13 cellular contexts compared by ENCODE assay signal in genomic region chr3:56302417-56302816, GRCh38.
DNase-seq lines count a peak whose midpoint lies in the region; ATAC-seq, FAIRE-seq and TF ChIP-seq lines count a peak whose summit lies in the region.
"Had no signal": no experiment of that assay in that cellular context is flagged by ENCODE, and none has a peak within 500 bp of the region (broad histone marks: within the 10 kb centered on the region; RNA-seq: fewer than 3 reads in every experiment).

No MANE protein-coding gene starts in this region.

- intact Hi-C loops in MCF 10A (cut with micrococcal nuclease): no loop called here
- intact Hi-C loops in breast epithelium (cut with DNase I; ENCODE audit: low total_unique reads): loop anchor here (5.0 kb wide), 1 partner anchor 590 kb away; no protein-coding TSS in a partner anchor
- intact Hi-C loops in OCI-LY7 (cut with micrococcal nuclease; ENCODE audit: unreplicated experiment): no loop called here

- no peaks in the 10 kb centered on the region for H4K20me1 ChIP-seq in OCI-LY7 (ENCODE audit: insufficient read depth, low read length)
- H4K20me1 ChIP-seq: BLaER1 treated with 17β-estradiol and CSF1 and Interleukin-3, amounts not matched to agents 10 nM and 100 nM had no signal

- H3K9me3 Mint-ChIP-seq in MCF 10A (ENCODE audit: unreplicated experiment): no peaks in the 10 kb centered on the region
- H3K9me3 Mint-ChIP-seq in natural killer cell treated with Interleukin-12 subunit alpha and Interleukin-12 subunit beta and Interleukin-15 and Interleukin-18, amount 100 ng/mL, for 72 hours: peaks cover 2% of the 10 kb centered on the region

- no peak overlapping the region for H3K27ac ChIP-seq in breast epithelium
- H3K27ac ChIP-seq in OCI-LY7 (ENCODE audit: low read depth, low read length, poor library complexity, severe bottlenecking): no peak overlapping the region
- H3K27ac ChIP-seq in small intestine (ENCODE audit: low read depth in 1 of 2, low read length in 1 of 2): no peak overlapping the region

- H3K79me2 ChIP-seq in OCI-LY7 (ENCODE audit: insufficient read depth, low read depth, low read length): no peaks in the 10 kb centered on the region

- H3K9me3 ChIP-seq in breast epithelium (no peaks in the 10 kb centered on the region), OCI-LY7 (ENCODE audit: low read length) (no peaks in the 10 kb centered on the region), small intestine (ENCODE audit: control insufficient read depth, low read depth) (no peaks in the 10 kb centered on the region)
- H3K9me3 ChIP-seq: BLaER1 treated with 17β-estradiol and CSF1 and Interleukin-3, amounts not matched to agents 10 nM and 100 nM had no signal

- no peak overlapping the region for H3K4me2 ChIP-seq in OCI-LY7 (ENCODE audit: low read length)

- peak overlapping the region; percentile 0; the same call in 1 of the 2 replicates for H2AFZ ChIP-seq in OCI-LY7 (ENCODE audit: low read length)

- no peaks in the 10 kb centered on the region for H3K27me3 ChIP-seq in breast epithelium
- H3K27me3 ChIP-seq in small intestine (ENCODE audit: control insufficient read depth in 2 of 2, insufficient read depth in 2 of 2, low read length in 2 of 2): no peaks in the 10 kb centered on the region
- H3K27me3 ChIP-seq: BLaER1 treated with 17β-estradiol and CSF1 and Interleukin-3, amounts not matched to agents 10 nM and 100 nM had no signal

- H3K36me3 ChIP-seq in breast epithelium (no peaks in the 10 kb centered on the region), OCI-LY7 (ENCODE audit: insufficient read depth, low read length) (no peaks in the 10 kb centered on the region), small intestine (ENCODE audit: control insufficient read depth in 2 of 2, insufficient read depth in 2 of 2, low read length in 2 of 2) (no peaks in the 10 kb centered on the region)
- H3K36me3 ChIP-seq: BLaER1 treated with 17β-estradiol and CSF1 and Interleukin-3, amounts not matched to agents 10 nM and 100 nM had no signal

- no peak for TF ChIP-seq POLR2A in breast epithelium (IDR thresholded peaks at IDR 0.05)

- no peaks in the 10 kb centered on the region for H3K4me1 Mint-ChIP-seq in MCF 10A (ENCODE audit: insufficient read depth, unreplicated experiment)
- no peaks in the 10 kb centered on the region for H3K4me1 Mint-ChIP-seq in natural killer cell treated with Interleukin-12 subunit alpha and Interleukin-12 subunit beta and Interleukin-15 and Interleukin-18, amount 100 ng/mL, for 72 hours (ENCODE audit: low read depth in 2 of 2)
- H3K4me1 Mint-ChIP-seq: T-cell had no signal

- H3K36me3 Mint-ChIP-seq in MCF 10A (ENCODE audit: insufficient read depth, unreplicated experiment): no peaks in the 10 kb centered on the region
- H3K36me3 Mint-ChIP-seq in natural killer cell treated with Interleukin-12 subunit alpha and Interleukin-12 subunit beta and Interleukin-15 and Interleukin-18, amount 100 ng/mL, for 72 hours: no peaks in the 10 kb centered on the region
- H3K36me3 Mint-ChIP-seq: T-cell had no signal

- H3K27me3 Mint-ChIP-seq in MCF 10A (ENCODE audit: insufficient read depth, unreplicated experiment): no peaks in the 10 kb centered on the region
- H3K27me3 Mint-ChIP-seq in natural killer cell treated with Interleukin-12 subunit alpha and Interleukin-12 subunit beta and Interleukin-15 and Interleukin-18, amount 100 ng/mL, for 72 hours: peaks cover 14 to 18% of the 10 kb centered on the region in 2 donors

- peak; percentile 39 for DNase-seq in MCF 10A (ENCODE audit: unreplicated experiment)
- no peak for DNase-seq in breast epithelium (ENCODE audit: low spot score in 2 of 2)
- peak; percentile 46 for DNase-seq in OCI-LY7 (ENCODE audit: low spot score)
- DNase-seq in fibroblast of pulmonary artery (ENCODE audit: low read depth): no peak
- no peak for DNase-seq in DMS153 (lab: John Stamatoyannopoulos, UW)
- DNase-seq in natural killer cell treated with Interleukin-12 subunit alpha and Interleukin-12 subunit beta and Interleukin-15 and Interleukin-18, amount 100 ng/mL, for 72 hours (ENCODE audit: low spot score): no peak
- no peak for DNase-seq in small intestine
- DNase-seq: amniotic stem cell; NCI-H524 treated with DMSO at 0.1 percent for 48 hours; stimulated activated CD4-positive, alpha-beta T cell treated with anti-CD3 and anti-CD28 coated beads, Interleukin-4, amount 100 ng/mL, for 4 hours; T-cell had no signal

- H3K4me1 ChIP-seq in breast epithelium: no peaks in the 10 kb centered on the region
- H3K4me1 ChIP-seq in OCI-LY7 (ENCODE audit: insufficient read depth, low read length, poor library complexity, severe bottlenecking): peaks cover 39% of the 10 kb centered on the region
- H3K4me1 ChIP-seq in small intestine (ENCODE audit: control insufficient read depth in 2 of 2, insufficient read depth in 1 of 2, low read depth in 1 of 2, low read length in 1 of 2): no peaks in the 10 kb centered on the region

- H3K4me3 ChIP-seq in breast epithelium (no peak overlapping the region), OCI-LY7 (ENCODE audit: low read depth, low read length, poor library complexity, severe bottlenecking) (no peak overlapping the region), fibroblast of pulmonary artery (replicated peaks; ENCODE audit: low read depth, low read length) (no peak overlapping the region), small intestine (ENCODE audit: low read depth in 1 of 2, low read length in 2 of 2) (no peak overlapping the region)
- H3K4me3 ChIP-seq: BLaER1 treated with 17β-estradiol and CSF1 and Interleukin-3, amounts not matched to agents 10 nM and 100 nM had no signal

- no peak for ATAC-seq in HG03457 (IDR thresholded peaks at IDR 0.05; ENCODE audit: unreplicated experiment)
- no peak for ATAC-seq in natural killer cell treated with Interleukin-12 subunit alpha and Interleukin-12 subunit beta and Interleukin-15 and Interleukin-18, amount 100 ng/mL, for 72 hours
- ATAC-seq: T-cell had no signal

- no peak overlapping the region for H3K27ac Mint-ChIP-seq in MCF 10A (ENCODE audit: low read depth, unreplicated experiment)
- no peak overlapping the region for H3K27ac Mint-ChIP-seq in natural killer cell treated with Interleukin-12 subunit alpha and Interleukin-12 subunit beta and Interleukin-15 and Interleukin-18, amount 100 ng/mL, for 72 hours
- H3K27ac Mint-ChIP-seq: T-cell had no signal

- 69 to 84% (median 78%) methylated on average over 2 of the region's 2 CpGs for WGBS in small intestine, 3 donors

- FAIRE-seq in small intestine (lab: Jason Lieb, UNC): no peak

- no peaks in the 10 kb centered on the region for H3K9me2 ChIP-seq in OCI-LY7 (ENCODE audit: insufficient read depth, low read length)

- CTCF ChIA-PET in MCF 10A (lab: Yijun Ruan, JAX): no interaction called here
- CTCF ChIA-PET in OCI-LY7 (lab: Charles Lee; ENCODE audit: unreplicated experiment): no interaction called here

- BruUV-seq in MCF 10A (replicated peaks; lab: Mats Ljungman, UMichigan) (no TSS peak), OCI-LY7 (replicated peaks; lab: Mats Ljungman, UMichigan) (no TSS peak)

- TF ChIP-seq CTCF in MCF 10A (IDR thresholded peaks at IDR 0.05; ENCODE audit: unreplicated experiment): peak; percentile 24
- no peak for TF ChIP-seq CTCF in breast epithelium (IDR thresholded peaks at IDR 0.05)
- peak; percentile 73 for TF ChIP-seq CTCF in OCI-LY7 (conservative IDR thresholded peaks at IDR 0.05; ENCODE audit: low read length)
- TF ChIP-seq CTCF in fibroblast of pulmonary artery (IDR thresholded peaks at IDR 0.05; ENCODE audit: low read length, missing control alignments): peak; percentile 43

- POLR2A ChIA-PET in MCF 10A (lab: Yijun Ruan, JAX): no interaction called here
- POLR2A ChIA-PET in OCI-LY7 (lab: Charles Lee): no interaction called here

- H3K4me3 Mint-ChIP-seq in MCF 10A (ENCODE audit: unreplicated experiment): no peak overlapping the region
- no peak overlapping the region for H3K4me3 Mint-ChIP-seq in natural killer cell treated with Interleukin-12 subunit alpha and Interleukin-12 subunit beta and Interleukin-15 and Interleukin-18, amount 100 ng/mL, for 72 hours
- H3K4me3 Mint-ChIP-seq: T-cell had no signal

Comparison
In these comparisons a context has a peak if more than half of its experiments do, and no peak if none do; other contexts are left out.
1. DNase-seq: peak in MCF 10A (single experiment) and OCI-LY7 (single experiment); none in breast epithelium (0 of 2), fibroblast of pulmonary artery (single experiment), DMS153 (single experiment), natural killer cell treated with Interleukin-12 subunit alpha and Interleukin-12 subunit beta and Interleukin-15 and Interleukin-18, amount 100 ng/mL, for 72 hours (single experiment) and small intestine (single experiment).
2. CTCF ChIP-seq: peak in MCF 10A (single experiment), OCI-LY7 (single experiment) and fibroblast of pulmonary artery (single experiment); none in breast epithelium (0 of 3).